1 cellular context compared by ENCODE assay signal in the genomic region with DNA sequence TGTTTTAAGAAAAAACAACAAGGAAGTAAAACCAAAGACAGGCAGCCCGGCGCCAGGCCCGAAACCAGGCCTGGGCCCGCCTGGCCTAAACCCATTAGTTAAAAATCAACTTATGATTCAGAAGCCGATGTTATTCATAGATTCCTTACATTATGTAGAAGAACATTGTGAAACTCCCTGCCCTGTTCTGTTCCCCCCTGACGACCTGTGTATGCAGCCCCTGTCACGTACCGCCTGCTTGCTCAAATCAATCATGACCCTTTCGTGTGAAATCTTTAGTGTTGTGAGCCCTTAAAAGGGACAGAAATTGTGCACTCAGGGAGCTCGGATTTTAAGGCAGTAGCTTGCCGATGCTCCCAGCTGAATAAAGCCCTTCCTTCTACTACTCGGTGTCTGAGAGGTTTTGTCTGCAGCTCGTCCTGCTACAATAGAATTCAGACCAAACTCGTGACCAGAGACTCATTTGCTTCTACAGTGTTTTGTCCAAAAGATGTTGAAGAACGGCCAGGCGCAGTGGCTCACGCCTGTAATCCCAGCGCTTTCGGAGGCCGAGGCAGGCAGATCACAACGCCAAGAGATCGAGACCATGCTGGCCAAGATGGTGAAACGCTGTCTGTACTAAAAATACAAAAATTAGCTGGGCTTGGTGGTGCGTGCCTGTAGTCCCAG. TPM values are rescaled to one million over a fixed set of nuclear protein-coding genes. Genes with fewer than 3 reads are reported as not detected.
"Had no signal": no experiment of that assay in that cellular context is flagged by ENCODE, and none has a peak within 500 bp of the region (broad histone marks: within the 10 kb centered on the region; RNA-seq: fewer than 3 reads in every experiment).

No MANE protein-coding gene starts in this region.

RNA-seq across cellular contexts. Expression of a gene that starts 2.5 kb away (rescaled TPM):
- total RNA-seq: neural crest cell had no signal

RNA-seq across cellular contexts. Expression of a gene that starts 48.8 kb away (rescaled TPM):
- total RNA-seq: neural crest cell had no signal
